ENCODE assay signal across 8 cellular contexts in genomic region chr22:17638432-17639237, GRCh38. TPM values are rescaled to one million over a fixed set of nuclear protein-coding genes. Genes with fewer than 3 reads are reported as not detected.
DNase-seq lines count a peak whose midpoint lies in the region; ATAC-seq and TF ChIP-seq lines count a peak whose summit lies in the region.

Gene BCL2L13 (plus strand): TSS chr22:17638757. CDS start chr22:17655712, 16,955 bp downstream.

- H3K9me3 Mint-ChIP-seq in activated CD4-positive, alpha-beta memory T cell treated with anti-CD3 and anti-CD28 coated beads for 36 hours, result no peaks in the 10 kb centered on the region

- H3K27ac Mint-ChIP-seq in activated CD4-positive, alpha-beta memory T cell treated with anti-CD3 and anti-CD28 coated beads for 36 hours, result peak within 1 kb of the TSS; percentile 89

- under 1% methylated on average over 68 of the region's 68 CpGs for WGBS in liver

- H3K27me3 Mint-ChIP-seq in activated CD4-positive, alpha-beta memory T cell treated with anti-CD3 and anti-CD28 coated beads for 36 hours, result no peaks in the 10 kb centered on the region

- H3K27ac ChIP-seq in dorsolateral prefrontal cortex, result peak within 1 kb of the TSS; percentile 77 to 99 (median 96)
- H3K27ac ChIP-seq in liver (ENCODE audit: low read depth in 1 of 2, low read length in 2 of 2), result peak within 1 kb of the TSS; percentile 97 to 100

- DNase-seq in CD1c-positive myeloid dendritic cell (ENCODE audit: extremely low spot score) (peak; percentile 96), NCI-H82 treated with DMSO at 0.1 percent for 48 hours (lab: John Stamatoyannopoulos, UW; ENCODE audit: unreplicated experiment) (peak; percentile 60), dorsolateral prefrontal cortex (peak; percentile 83 to 94 (median 90))
- peak; percentile 93 for DNase-seq in activated CD4-positive, alpha-beta memory T cell treated with anti-CD3 and anti-CD28 coated beads for 36 hours
- peak; percentile 88 for DNase-seq in stimulated activated CD4-positive, alpha-beta T cell treated with anti-CD3 and anti-CD28 coated beads, Interleukin-4, amount 100 ng/mL, for 1 hour

- ATAC-seq in GM19395 (IDR thresholded peaks at IDR 0.05; ENCODE audit: unreplicated experiment) (peak; percentile 94), HG03565 (IDR thresholded peaks at IDR 0.05; ENCODE audit: unreplicated experiment) (peak; percentile 80)

- H3K9me3 ChIP-seq in liver (ENCODE audit: control insufficient read depth in 4 of 4, low read length in 3 of 4), result no peaks in the 10 kb centered on the region

- peak in 1 of 2 donors; percentile 48 for TF ChIP-seq RAD21 in liver (IDR thresholded peaks at IDR 0.05)

- peak in 20 of 56 donors; percentile 6 to 35 (median 21) for TF ChIP-seq CTCF in dorsolateral prefrontal cortex (IDR thresholded peaks at IDR 0.05 in 54 of 56, conservative IDR thresholded peaks at IDR 0.05 in 2 of 56; ENCODE audit: low read depth in 1 of 56, partially characterized antibody in 56 of 56)
- TF ChIP-seq CTCF in liver (IDR thresholded peaks at IDR 0.05; ENCODE audit: low read depth, low read length, missing input control), result no peak

- H3K4me1 Mint-ChIP-seq in activated CD4-positive, alpha-beta memory T cell treated with anti-CD3 and anti-CD28 coated beads for 36 hours (ENCODE audit: low read depth), result peaks cover 21% of the 10 kb centered on the region

- intact Hi-C loops in activated CD4-positive, alpha-beta memory T cell treated with anti-CD3 and anti-CD28 coated beads for 36 hours (cut with micrococcal nuclease), result loop anchor here (1.0 to 5.0 kb wide), 3 partner anchors 10 to 439 kb away; partner anchors contain the start of genes ATP6V1E1 and PEX26
- intact Hi-C loops in dorsolateral prefrontal cortex (cut with DNase I), result loop anchor here in 1 of 2 donors (1.0 to 10.0 kb wide), 4 partner anchors 10 to 254 kb away; partner anchors contain the start of gene ATP6V1E1

- H3K36me3 ChIP-seq in liver (ENCODE audit: control insufficient read depth in 4 of 4, insufficient read depth in 3 of 4, low read depth in 1 of 4, low read length in 3 of 4), result no peaks in the 10 kb centered on the region

- peaks cover 14% of the 10 kb centered on the region for H3K36me3 Mint-ChIP-seq in activated CD4-positive, alpha-beta memory T cell treated with anti-CD3 and anti-CD28 coated beads for 36 hours

- H3K4me3 ChIP-seq in dorsolateral prefrontal cortex, result peak within 1 kb of the TSS; percentile 54 to 98 (median 90)
- H3K4me3 ChIP-seq in liver (ENCODE audit: low read depth in 1 of 3, low read length in 3 of 3), result peak within 1 kb of the TSS; percentile 82 to 100 (median 83)

- H3K27me3 ChIP-seq in dorsolateral prefrontal cortex (no peaks in the 10 kb centered on the region), liver (ENCODE audit: control insufficient read depth in 4 of 4, insufficient read depth in 4 of 4, low read length in 3 of 4) (no peaks in the 10 kb centered on the region)

- CTCF ChIA-PET in activated CD4-positive, alpha-beta memory T cell treated with anti-CD3 and anti-CD28 coated beads for 36 hours (lab: Charles Lee), result interaction anchor here (1.2 kb wide), 3 partner anchors 192 to 551 kb away, joined by 3 to 6 read pairs (median 3); no protein-coding TSS in a partner anchor

- peak within 1 kb of the TSS; percentile 87 for H3K4me3 Mint-ChIP-seq in activated CD4-positive, alpha-beta memory T cell treated with anti-CD3 and anti-CD28 coated beads for 36 hours

- peak within 1 kb of the TSS; percentile 100 for H3K9ac ChIP-seq in liver (ENCODE audit: low read depth in 1 of 2, low read length in 2 of 2)

- POLR2A ChIA-PET in activated CD4-positive, alpha-beta memory T cell treated with anti-CD3 and anti-CD28 coated beads for 36 hours (lab: Charles Lee), result interaction anchor here (0.5 to 1.6 kb wide), 13 partner anchors 17 to 480 kb away, joined by 3 to 6 read pairs (median 4); partner anchors contain the start of genes HDHD5 and PEX26

- H3K4me1 ChIP-seq in liver (ENCODE audit: control insufficient read depth in 4 of 4, insufficient read depth in 4 of 4, low read length in 3 of 4), result peaks cover 4 to 15% (median 6%) of the 10 kb centered on the region in 4 donors

TF ChIP-seq in liver, 16 proteins besides CTCF, POLR2A, EP300 and RAD21:
- peak; percentile 96 to 97 for TF ChIP-seq JUND (IDR thresholded peaks at IDR 0.05)
- peak; percentile 60 for TF ChIP-seq MAX (IDR thresholded peaks at IDR 0.05)
- peak; percentile 63 for TF ChIP-seq ZBTB33 (IDR thresholded peaks at IDR 0.05)
- TF ChIP-seq HNF4G (IDR thresholded peaks at IDR 0.05), result no peak
- TF ChIP-seq TAF1 (conservative IDR thresholded peaks at IDR 0.05), result peak; percentile 77
- peak; percentile 74 to 86 for TF ChIP-seq RXRA (IDR thresholded peaks at IDR 0.05)
- TF ChIP-seq ATF3 (IDR thresholded peaks at IDR 0.05), result peak; percentile 83
- peak; percentile 81 to 95 for TF ChIP-seq GABPA (IDR thresholded peaks at IDR 0.05 in 1 of 2, conservative IDR thresholded peaks at IDR 0.05 in 1 of 2)
- TF ChIP-seq HNF4A (conservative IDR thresholded peaks at IDR 0.05), result peak; percentile 37 to 43
- peak; percentile 95 for TF ChIP-seq NR2F2 (IDR thresholded peaks at IDR 0.05)
- TF ChIP-seq EGR1 (IDR thresholded peaks at IDR 0.05; ENCODE audit: low read depth in 2 of 2), result peak; percentile 40 to 62
- TF ChIP-seq FOXA1 (IDR thresholded peaks at IDR 0.05), result no peak
- TF ChIP-seq SP1 (IDR thresholded peaks at IDR 0.05), result no peak
- peak; percentile 99 for TF ChIP-seq YY1 (IDR thresholded peaks at IDR 0.05)
- TF ChIP-seq FOXA2 (IDR thresholded peaks at IDR 0.05), result no peak
- peak; percentile 61 for TF ChIP-seq REST (IDR thresholded peaks at IDR 0.05)
TF ChIP-seq in liver: peak in this region for 12.

RNA-seq across cellular contexts. Expression of gene BCL2L13, which starts in this region (rescaled TPM):
- total RNA-seq in activated CD4-positive, alpha-beta memory T cell treated with anti-CD3 and anti-CD28 coated beads for 36 hours, result 10 to 100 TPM; 34.5 to 36.2 TPM
- total RNA-seq in dorsolateral prefrontal cortex (100 to 1,000 TPM in 50 of 120 experiments, 10 to 100 TPM in 70; 64.1 to 146 (median 96.5) TPM), liver (10 to 100 TPM; 25.6 to 31.8 TPM)
- 10 to 100 TPM; 22.3 to 23.4 TPM for polyA plus RNA-seq in liver

Comparison
In these comparisons a context has a peak if more than half of its experiments do, and no peak if none do; other contexts are left out.
1. Peak in every context shown above with its lines: DNase-seq, ATAC-seq, H3K4me3 ChIP-seq and H3K27ac ChIP-seq.